Comparison of ENCODE assay signal across 1 cellular context in genomic region chr1:229563241-229563640, GRCh38.
TF ChIP-seq lines count a peak whose summit lies in the region.

No MANE protein-coding gene starts in this region.

TF ChIP-seq in H1, 55 proteins besides CTCF, POLR2A, EP300 and RAD21:
- TF ChIP-seq EZH2 (IDR thresholded peaks at IDR 0.05; ENCODE audit: low read depth, low read length, severe bottlenecking) (no peak), USF2 (IDR thresholded peaks at IDR 0.05; ENCODE audit: low read length) (no peak), POLR2AphosphoS5 (IDR thresholded peaks at IDR 0.05; ENCODE audit: low read depth, low read length) (no peak), CHD2 (IDR thresholded peaks at IDR 0.05; ENCODE audit: low read length) (no peak), YY1 (IDR thresholded peaks at IDR 0.05; ENCODE audit: low read depth, low read length) (no peak), E2F6 (IDR thresholded peaks at IDR 0.05) (peak; percentile 67; the same call in 1 of the 2 replicates), RBBP5 (IDR thresholded peaks at IDR 0.05; ENCODE audit: borderline replicate concordance, low read depth, low read length) (no peak), BCL11A (IDR thresholded peaks at IDR 0.05; ENCODE audit: low read depth in 2 of 2, low read length in 2 of 2) (no peak), TAF7 (optimal IDR thresholded peaks at IDR 0.05; ENCODE audit: borderline replicate concordance, low read depth, low read length) (no peak)
- TF ChIP-seq, protein P1, sequence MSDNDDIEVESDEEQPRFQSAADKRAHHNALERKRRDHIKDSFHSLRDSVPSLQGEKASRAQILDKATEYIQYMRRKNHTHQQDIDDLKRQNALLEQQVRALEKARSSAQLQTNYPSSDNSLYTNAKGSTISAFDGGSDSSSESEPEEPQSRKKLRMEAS (IDR thresholded peaks at IDR 0.05): peak; percentile 68
